In genomic region chr13:22866221-22866620, GRCh38 we compare ENCODE assay signal across 5 cellular contexts.
"Had no signal": no experiment of that assay in that cellular context is flagged by ENCODE, and none has a peak within 500 bp of the region (broad histone marks: within the 10 kb centered on the region; RNA-seq: fewer than 3 reads in every experiment).

No MANE protein-coding gene starts in this region.

- H3K4me3 ChIP-seq: GM23338, K562 had no signal

- ATAC-seq: GM23338, K562 had no signal

- H2AFZ ChIP-seq: GM23338 had no signal

- H3K4me2 ChIP-seq: GM23338 had no signal

- H3K27ac Mint-ChIP-seq: GM23338, H9 had no signal

- DNase-seq: H9, HCEC 1CT, IMR-90 had no signal

- H3K4me3 Mint-ChIP-seq: GM23338, H9 had no signal
